ENCODE assay signal across 8 cellular contexts in genomic region chrX:46627700-46628405, GRCh38. TPM values are rescaled to one million over a fixed set of nuclear protein-coding genes. Genes with fewer than 3 reads are reported as not detected.
DNase-seq lines count a peak whose midpoint lies in the region; ATAC-seq, FAIRE-seq and TF ChIP-seq lines count a peak whose summit lies in the region.
"Had no signal": no experiment of that assay in that cellular context is flagged by ENCODE, and none has a peak within 500 bp of the region (broad histone marks: within the 10 kb centered on the region; RNA-seq: fewer than 3 reads in every experiment).

No MANE protein-coding gene starts in this region.

- peak overlapping the region; percentile 0 for H3K4me2 ChIP-seq in endothelial cell of umbilical vein (ENCODE audit: insufficient read depth, low read length)

- CTCF ChIA-PET in endothelial cell of umbilical vein (lab: Charles Lee), result interaction anchor here (2.0 to 2.6 kb wide), 2 partner anchors 29 to 73 kb away, joined by 6 to 7 read pairs; no protein-coding TSS in a partner anchor

- H3K4me1 ChIP-seq in endothelial cell of umbilical vein (ENCODE audit: control insufficient read depth, extremely low read depth, insufficient read depth, low read length), result peaks cover 32% of the 10 kb centered on the region

- H3K9me3 ChIP-seq in endothelial cell of umbilical vein (replicated peaks; ENCODE audit: control insufficient read depth, insufficient read depth, low read length), result no peaks in the 10 kb centered on the region

- BruUV-seq in endothelial cell of umbilical vein (replicated peaks; lab: Mats Ljungman, UMichigan), result no TSS peak

- no peaks in the 10 kb centered on the region for H3K9me1 ChIP-seq in endothelial cell of umbilical vein (replicated peaks; ENCODE audit: control insufficient read depth, extremely low read depth, insufficient read depth, low read length)

- H3K27me3 ChIP-seq in endothelial cell of umbilical vein (ENCODE audit: control insufficient read depth in 2 of 2, insufficient read depth in 2 of 2, low read length in 2 of 2), result no peaks in the 10 kb centered on the region

- H3K79me2 ChIP-seq in endothelial cell of umbilical vein (ENCODE audit: control insufficient read depth, insufficient read depth, low read length), result no peaks in the 10 kb centered on the region

- TF ChIP-seq POLR2A in endothelial cell of umbilical vein (IDR thresholded peaks at IDR 0.05; ENCODE audit: low read depth, low read length), result no peak

- H3K4me3 ChIP-seq in endothelial cell of umbilical vein (replicated peaks in 1 of 3; ENCODE audit: insufficient read depth in 1 of 3, low read depth in 1 of 3, low read length in 3 of 3), result no peak overlapping the region
- H3K4me3 ChIP-seq in skin epidermis, result no peak overlapping the region

- peak overlapping the region; percentile 67 for H3K27ac ChIP-seq in endothelial cell of umbilical vein (ENCODE audit: insufficient read depth, low read depth, low read length)
- H3K27ac ChIP-seq in skin epidermis, result peak overlapping the region in 11 of 21 experiments; percentile 13 to 74 (median 59)

- no peaks in the 10 kb centered on the region for H3K36me3 ChIP-seq in endothelial cell of umbilical vein (ENCODE audit: control insufficient read depth in 2 of 2, extremely low read depth in 1 of 2, insufficient read depth in 2 of 2, low read length in 2 of 2)

- POLR2A ChIA-PET in endothelial cell of umbilical vein (lab: Charles Lee), result no interaction called here

- no peak for TF ChIP-seq CTCF in endothelial cell of umbilical vein (IDR thresholded peaks at IDR 0.05; ENCODE audit: extremely low read depth in 1 of 2, insufficient read depth in 1 of 2, low read depth in 1 of 2, low read length in 2 of 2)

- no peaks in the 10 kb centered on the region for H4K20me1 ChIP-seq in endothelial cell of umbilical vein (replicated peaks; ENCODE audit: control insufficient read depth, extremely low read depth, insufficient read depth, low read length)

- ATAC-seq in GM19438 (IDR thresholded peaks at IDR 0.05; ENCODE audit: low read depth, unreplicated experiment), result peak; percentile 8
- ATAC-seq in HG02970 (IDR thresholded peaks at IDR 0.05; ENCODE audit: low FRiP score, unreplicated experiment), result peak; percentile 25

- no peak overlapping the region for H2AFZ ChIP-seq in endothelial cell of umbilical vein (ENCODE audit: low read depth, low read length)

- peak; percentile 92 for FAIRE-seq in endothelial cell of umbilical vein (lab: Jason Lieb, UNC)
- no peak for FAIRE-seq in GM19239 (lab: Jason Lieb, UNC)

- peak; percentile 79 for DNase-seq in endothelial cell of umbilical vein (ENCODE audit: low read depth, low spot score)
- DNase-seq in GM19239 (ENCODE audit: insufficient read length, low spot score), result no peak
- no peak for DNase-seq in DMS53 (lab: John Stamatoyannopoulos, UW)
- no peak for DNase-seq in DMS153 treated with DMSO at 0.1 percent for 48 hours (lab: John Stamatoyannopoulos, UW; ENCODE audit: unreplicated experiment)
- DNase-seq: activated CD8-positive, alpha-beta memory T cell treated with anti-CD3 and anti-CD28 coated beads, Interleukin-2, amount 50 U/mL, for 48 hours had no signal

- dilution Hi-C loops in endothelial cell of umbilical vein (cut with MboI; ENCODE audit: extremely low pct_ligation_motif_present, low sequenced_read_pairs), result no loop called here

- no peak overlapping the region for H3K9ac ChIP-seq in endothelial cell of umbilical vein (replicated peaks; ENCODE audit: extremely low read depth, insufficient read depth, low read length)

- intact Hi-C loops in endothelial cell of umbilical vein (cut with micrococcal nuclease), result no loop called here

TF ChIP-seq in endothelial cell of umbilical vein, 7 proteins besides CTCF, POLR2A, EP300 and RAD21:
- TF ChIP-seq JUN (IDR thresholded peaks at IDR 0.05; ENCODE audit: borderline replicate concordance, insufficient read depth, insufficient read length, low read depth), result no peak
- no peak for TF ChIP-seq EZH2 (IDR thresholded peaks at IDR 0.05; ENCODE audit: borderline replicate concordance, low read depth, low read length, severe bottlenecking)
- TF ChIP-seq MAX (IDR thresholded peaks at IDR 0.05; ENCODE audit: insufficient read depth, insufficient read length), result no peak
- no peak for TF ChIP-seq GATA2 (IDR thresholded peaks at IDR 0.05; ENCODE audit: insufficient read depth, insufficient read length, low read depth, low read length)
- no peak for TF ChIP-seq POLR2AphosphoS5 (IDR thresholded peaks at IDR 0.05; ENCODE audit: insufficient read depth, low read depth, low read length)

RNA-seq across cellular contexts. Expression of gene CHST7, which starts 54.3 kb away (rescaled TPM):
- total RNA-seq in endothelial cell of umbilical vein, result 9.8 and 11.2 TPM in 2 replicates
- polyA plus RNA-seq in endothelial cell of umbilical vein, result 4.5 and 5.2 TPM in 2 replicates
- 2.5 and 3.7 TPM in 2 replicates for polyA plus RNA-seq in endothelial cell of umbilical vein (2011; cell fraction: cytosol; rRNA removed)
- 1.2 and 1.6 TPM in 2 replicates for polyA plus RNA-seq in endothelial cell of umbilical vein (2011; cell fraction: nucleus; rRNA removed)
- polyA plus RNA-seq in endothelial cell of umbilical vein (2012), result 5.2 and 9.5 TPM in 2 replicates
- 2.3 and 3.7 TPM in 2 replicates for polyA minus RNA-seq in endothelial cell of umbilical vein
- 0.51 TPM for polyA minus RNA-seq in endothelial cell of umbilical vein (2011; cell fraction: cytosol; rRNA and poly(A)+ RNA removed)
- 1.9 and 3.0 TPM in 2 replicates for polyA minus RNA-seq in endothelial cell of umbilical vein (2011; cell fraction: nucleus; rRNA and poly(A)+ RNA removed)
